Comparison of ENCODE assay signal across 30 cellular contexts in genomic region chr11:27865105-27865504, GRCh38.
"Had no signal": no experiment of that assay in that cellular context is flagged by ENCODE, and none has a peak within 500 bp of the region (broad histone marks: within the 10 kb centered on the region; RNA-seq: fewer than 3 reads in every experiment).

No MANE protein-coding gene starts in this region.

- H3K9me3 ChIP-seq: MG63, SJCRH30 had no signal

- ATAC-seq: activated CD8-positive, alpha-beta memory T cell treated with anti-CD3 and anti-CD28 coated beads, Interleukin-2, amount 10 ng/mL, durations not matched to agents 7 days and 5 days had no signal

- DNase-seq: activated CD4-positive, alpha-beta memory T cell treated with anti-CD3 and anti-CD28 coated beads, Interleukin-2, amount 10 ng/mL, durations not matched to agents 7 days and 5 days; activated CD4-positive, alpha-beta T cell treated with anti-CD3 and anti-CD28 coated beads for 1 hour; activated CD4-positive, alpha-beta T cell treated with anti-CD3 and anti-CD28 coated beads for 48 hours; activated CD4-positive, CD25-positive, alpha-beta regulatory T cell; activated CD8-positive, alpha-beta memory T cell treated with anti-CD3 and anti-CD28 coated beads for 24 hours; activated CD8-positive, alpha-beta memory T cell treated with anti-CD3 and anti-CD28 coated beads, Interleukin-2, amount 10 ng/mL, durations not matched to agents 7 days and 5 days; activated CD8-positive, alpha-beta memory T cell treated with anti-CD3 and anti-CD28 coated beads, Interleukin-2, amount 50 U/mL, for 48 hours; activated effector memory CD4-positive, alpha-beta T cell treated with Interleukin-2 at 50 U/mL for 16 hours; activated naive CD4-positive, alpha-beta T cell; activated naive CD4-positive, alpha-beta T cell treated with anti-CD3 and anti-CD28 coated beads, Interleukin-2, amount 50 U/mL, for 16 hours; activated naive CD8-positive, alpha-beta T cell treated with anti-CD3 and anti-CD28 coated beads for 36 hours; activated T-cell treated with anti-CD3 and anti-CD28 coated beads, Interleukin-2, amount 50 U/mL, for 48 hours; amniotic stem cell; aorta; Kasumi-1; NCI-H1048; NCI-H1436 treated with DMSO at 0.1 percent for 48 hours; NCI-H1694 treated with DMSO at 0.1 percent for 48 hours; NCI-H2029; NCI-H345; NCI-H510A; NCI-H526 treated with DMSO at 0.1 percent for 48 hours; NCI-H774; SHP77; SJCRH30; T1000; WERI-Rb-1 had no signal

- H3K27ac ChIP-seq: cardiac muscle cell, SJCRH30, SK-N-MC, WERI-Rb-1 had no signal

- H3K27me3 ChIP-seq: cardiac muscle cell, MG63 had no signal

- H3K4me3 ChIP-seq: cardiac muscle cell, MG63, SJCRH30, SK-N-MC had no signal

- H3K36me3 ChIP-seq: cardiac muscle cell, MG63, SJCRH30, WERI-Rb-1 had no signal
